In genomic region chr7:22083711-22084289, GRCh38 we compare ENCODE assay signal across 9 cellular contexts.
DNase-seq lines count a peak whose midpoint lies in the region; ATAC-seq, FAIRE-seq and TF ChIP-seq lines count a peak whose summit lies in the region.
"Had no signal": no experiment of that assay in that cellular context is flagged by ENCODE, and none has a peak within 500 bp of the region (broad histone marks: within the 10 kb centered on the region; RNA-seq: fewer than 3 reads in every experiment).

No MANE protein-coding gene starts in this region.

- POLR2A ChIA-PET in A673 (lab: Charles Lee; ENCODE audit: low non-redundant PET) = no interaction called here
- POLR2A ChIA-PET in GM12878 (lab: Charles Lee) = interaction anchor here (0.5 kb wide), 1 partner anchor 786 kb away, joined by 4 read pairs; no protein-coding TSS in a partner anchor

- TF ChIP-seq RAD21 in GM12878 (IDR thresholded peaks at IDR 0.05; ENCODE audit: insufficient read depth, low read depth, low read length) (no peak), liver (IDR thresholded peaks at IDR 0.05) (no peak)

- RAD21 ChIA-PET in GM12878 (lab: Charles Lee; ENCODE audit: unreplicated experiment) = interaction anchor here (0.8 to 1.7 kb wide), 5 partner anchors 26 to 829 kb away, joined by 3 to 5 read pairs (median 4); no protein-coding TSS in a partner anchor

- in situ Hi-C loops in GM12878 (cut with MboI) = no loop called here

- no peaks in the 10 kb centered on the region for H3K79me2 ChIP-seq in GM12878 (ENCODE audit: control insufficient read depth, insufficient read depth, low read length)

- TF ChIP-seq POLR2A in GM12878 (IDR thresholded peaks at IDR 0.05; ENCODE audit: low read depth, low read length) = no peak
- no peak for TF ChIP-seq POLR2A in tibial nerve (IDR thresholded peaks at IDR 0.05)

- H3K4me2 ChIP-seq in GM12878 (ENCODE audit: control insufficient read depth, insufficient read depth) = peak overlapping the region; percentile 98

- H3K4me3 ChIP-seq in A673 (ENCODE audit: low read depth, low read length, poor library complexity, severe bottlenecking) (peak overlapping the region; percentile 61), GM12878 (peak overlapping the region; percentile 64), liver (ENCODE audit: low read depth in 1 of 3, low read length in 3 of 3) (peak overlapping the region; percentile 55 to 93 (median 92)), tibial nerve (peak overlapping the region; percentile 44 to 65 (median 64))

- peaks cover 15% of the 10 kb centered on the region for H3K27me3 ChIP-seq in A673 (replicated peaks; ENCODE audit: insufficient read depth, low read depth, low read length, poor library complexity)
- peaks cover 0 to 2% of the 10 kb centered on the region in 2 experiments; a peak in 2 of 4 replicates for H3K27me3 ChIP-seq in GM12878 (replicated peaks in 1 of 2; ENCODE audit: control insufficient read depth in 2 of 2, insufficient read depth in 2 of 2, low read length in 1 of 2)
- H3K27me3 ChIP-seq in liver (ENCODE audit: control insufficient read depth in 4 of 4, insufficient read depth in 4 of 4, low read length in 3 of 4) = no peaks in the 10 kb centered on the region
- no peaks in the 10 kb centered on the region for H3K27me3 ChIP-seq in tibial nerve

- peaks cover 12% of the 10 kb centered on the region for H3K4me1 ChIP-seq in A673 (ENCODE audit: insufficient read depth, low read length, poor library complexity, severe bottlenecking)
- peaks cover 6% of the 10 kb centered on the region; the same call in 1 of the 2 replicates for H3K4me1 ChIP-seq in GM12878 (ENCODE audit: control insufficient read depth, insufficient read depth, low read length)
- H3K4me1 ChIP-seq in liver (ENCODE audit: control insufficient read depth in 4 of 4, insufficient read depth in 4 of 4, low read length in 3 of 4) = peaks cover 2 to 14% (median 8%) of the 10 kb centered on the region in 4 donors
- peaks cover 0 to 14% (median 0%) of the 10 kb centered on the region in 4 donors for H3K4me1 ChIP-seq in tibial nerve

- peak; percentile 6 for ATAC-seq in HG02973 (IDR thresholded peaks at IDR 0.05; ENCODE audit: unreplicated experiment)
- no peak for ATAC-seq in GM12878
- no peak for ATAC-seq in HG02884 (IDR thresholded peaks at IDR 0.05; ENCODE audit: unreplicated experiment)

- no peak for FAIRE-seq in GM12878 (lab: Jason Lieb, UNC)
- FAIRE-seq: islet of Langerhans had no signal

- TF ChIP-seq CTCF in A673 (conservative IDR thresholded peaks at IDR 0.05; ENCODE audit: low read depth, low read length) (no peak), GM12878 (IDR thresholded peaks at IDR 0.05 in 2 of 3, conservative IDR thresholded peaks at IDR 0.05 in 1 of 3; ENCODE audit: control insufficient read depth in 2 of 3, extremely low read depth in 1 of 3, insufficient read depth in 1 of 3, low read depth in 3 of 3, low read length in 3 of 3) (no peak), liver (IDR thresholded peaks at IDR 0.05; ENCODE audit: low read depth, low read length, missing input control) (no peak), tibial nerve (IDR thresholded peaks at IDR 0.05) (no peak)

- WGBS in GM12878 (ENCODE audit: insufficient coverage, insufficient replicate concordance, low lambda C conversion rate, missing lambda C conversion rate) = 29% methylated on average over 10 of the region's 10 CpGs
- 27% methylated on average over 10 of the region's 10 CpGs for WGBS in liver
- WGBS in tibial nerve, 2 donors = 19 to 22% methylated on average over 10 of the region's 10 CpGs

- DNase-seq in A673 (ENCODE audit: low spot score) (no peak), GM12878 (ENCODE audit: low read depth, low spot score) (no peak), tibial nerve (ENCODE audit: low spot score in 2 of 2) (no peak), DMS79 (lab: John Stamatoyannopoulos, UW) (no peak)
- DNase-seq in stimulated activated naive CD4-positive, alpha-beta T cell treated with Interleukin-2 at 50 U/mL for 16 hours (lab: John Stamatoyannopoulos, UW) = no peak

- BruUV-seq in A673 (replicated peaks; lab: Mats Ljungman, UMichigan) (no TSS peak), GM12878 (replicated peaks; lab: Mats Ljungman, UMichigan) (no TSS peak)

- H3K27ac ChIP-seq in A673 (ENCODE audit: low read depth, low read length, poor library complexity, severe bottlenecking) (no peak overlapping the region), GM12878 (ENCODE audit: control insufficient read depth, insufficient read depth) (peak overlapping the region; percentile 42), liver (ENCODE audit: low read depth in 1 of 2, low read length in 2 of 2) (peak overlapping the region; percentile 75 to 84), tibial nerve (peak overlapping the region; percentile 66 to 93 (median 84))

- intact Hi-C loops in A673 (cut with micrococcal nuclease; ENCODE audit: unreplicated experiment) = loop anchor here (5.0 to 10.0 kb wide), 5 partner anchors 81 to 1299 kb away; partner anchors contain the start of genes DNAH11 and SP8
- intact Hi-C loops in GM12878 (cut with micrococcal nuclease; ENCODE audit: unreplicated experiment) = loop anchor here (5.0 kb wide), 3 partner anchors 81 to 826 kb away; no protein-coding TSS in a partner anchor

- H2AFZ ChIP-seq in GM12878 (ENCODE audit: control insufficient read depth, low read depth, low read length) = peak overlapping the region; percentile 97

- SMC1A ChIA-PET in GM12878 (lab: Charles Lee; ENCODE audit: uncharacterized antibody, unreplicated experiment) = interaction anchor here (0.5 to 1.3 kb wide), 8 partner anchors 9 to 827 kb away, joined by 3 to 7 read pairs (median 4); no protein-coding TSS in a partner anchor

- H3K9ac ChIP-seq in GM12878 (ENCODE audit: control insufficient read depth, insufficient read depth, low read length) (peak overlapping the region; percentile 63), liver (ENCODE audit: low read depth in 1 of 2, low read length in 2 of 2) (peak overlapping the region; percentile 26 to 78)

- H3K36me3 ChIP-seq in A673 (ENCODE audit: insufficient read depth, low read length, poor library complexity, severe bottlenecking) (no peaks in the 10 kb centered on the region), GM12878 (ENCODE audit: control insufficient read depth in 2 of 2, insufficient read depth in 2 of 2, low read length in 1 of 2) (no peaks in the 10 kb centered on the region), liver (ENCODE audit: control insufficient read depth in 4 of 4, insufficient read depth in 3 of 4, low read depth in 1 of 4, low read length in 3 of 4) (no peaks in the 10 kb centered on the region), tibial nerve (no peaks in the 10 kb centered on the region)

- H4K20me1 ChIP-seq in GM12878 (ENCODE audit: control insufficient read depth, insufficient read depth) = no peaks in the 10 kb centered on the region

- CTCF ChIA-PET in A673 (lab: Charles Lee) (interaction anchor here (0.6 to 0.9 kb wide), 5 partner anchors 31 to 832 kb away, joined by 3 to 7 read pairs (median 3); no protein-coding TSS in a partner anchor), GM12878 (lab: Yijun Ruan, JAX) (interaction anchor here (0.5 to 3.6 kb wide), 27 partner anchors 8 to 832 kb away, joined by 3 to 19 read pairs (median 4); partner anchors contain the start of gene CDCA7L)

- TF ChIP-seq EP300 in GM12878 (IDR thresholded peaks at IDR 0.05; ENCODE audit: borderline replicate concordance in 1 of 2, control insufficient read depth in 1 of 2, low read depth in 2 of 2, low read length in 2 of 2) (no peak), tibial nerve (IDR thresholded peaks at IDR 0.05) (no peak)

- H3K9me3 ChIP-seq in A673 (ENCODE audit: low read depth, low read length, poor library complexity, severe bottlenecking) (no peaks in the 10 kb centered on the region), GM12878 (replicated peaks; ENCODE audit: control insufficient read depth, insufficient read depth, low read length) (no peaks in the 10 kb centered on the region; the same call in 2 of the 3 replicates), liver (ENCODE audit: control insufficient read depth in 4 of 4, low read length in 3 of 4) (no peaks in the 10 kb centered on the region), tibial nerve (no peaks in the 10 kb centered on the region)

TF ChIP-seq in GM12878, 131 proteins besides CTCF, POLR2A, EP300 and RAD21 (continues in another document):
- TF ChIP-seq STAT1 (conservative IDR thresholded peaks at IDR 0.05) = no peak
- no peak for TF ChIP-seq JUNB (IDR thresholded peaks at IDR 0.05)
- no peak for TF ChIP-seq GABPA (IDR thresholded peaks at IDR 0.05; ENCODE audit: low read depth)

TF ChIP-seq in liver, 16 proteins besides CTCF, POLR2A, EP300 and RAD21:
- TF ChIP-seq RXRA (IDR thresholded peaks at IDR 0.05) (peak in 1 of 2 donors; percentile 31), REST (IDR thresholded peaks at IDR 0.05) (no peak)
- TF ChIP-seq, protein P1, sequence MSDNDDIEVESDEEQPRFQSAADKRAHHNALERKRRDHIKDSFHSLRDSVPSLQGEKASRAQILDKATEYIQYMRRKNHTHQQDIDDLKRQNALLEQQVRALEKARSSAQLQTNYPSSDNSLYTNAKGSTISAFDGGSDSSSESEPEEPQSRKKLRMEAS (IDR thresholded peaks at IDR 0.05) = peak; percentile 77
